Comparison of ENCODE assay signal across 13 cellular contexts in genomic region chr6:85453490-85453889, GRCh38. TPM values are rescaled to one million over a fixed set of nuclear protein-coding genes. Genes with fewer than 3 reads are reported as not detected.
DNase-seq lines count a peak whose midpoint lies in the region; ATAC-seq, FAIRE-seq and TF ChIP-seq lines count a peak whose summit lies in the region.
"Had no signal": no experiment of that assay in that cellular context is flagged by ENCODE, and none has a peak within 500 bp of the region (broad histone marks: within the 10 kb centered on the region; RNA-seq: fewer than 3 reads in every experiment).

No MANE protein-coding gene starts in this region.

- intact Hi-C loops in CD4-positive, alpha-beta T cell (cut with DNase I, micrococcal nuclease) = no loop called here

- no peak for FAIRE-seq in frontal cortex (lab: Jason Lieb, UNC)
- FAIRE-seq: GM12892 had no signal

- H3K4me3 Mint-ChIP-seq in CD4-positive, alpha-beta T cell = peak overlapping the region; percentile 42
- peak overlapping the region; percentile 90 for H3K4me3 Mint-ChIP-seq in activated T-helper 17 cell treated with anti-CD3 and anti-CD28 coated beads, Interleukin-2, amount 50 U/mL, for 72 hours
- H3K4me3 Mint-ChIP-seq in naive B cell (peak overlapping the region; percentile 58 to 100 (median 92)), type B pancreatic cell (no peak overlapping the region)
- H3K4me3 Mint-ChIP-seq: neural progenitor cell had no signal

- no peak for ATAC-seq in CD4-positive, alpha-beta T cell (ENCODE audit: poor library complexity)
- ATAC-seq in GM18868 (IDR thresholded peaks at IDR 0.05; ENCODE audit: unreplicated experiment) = peak; percentile 14
- no peak for ATAC-seq in activated T-helper 17 cell treated with anti-CD3 and anti-CD28 coated beads, Interleukin-2, amount 50 U/mL, for 72 hours (replicated peaks)
- ATAC-seq in naive B cell (ENCODE audit: low read depth in 2 of 2) = peak in 1 of 2 donors; percentile 13
- no peak for ATAC-seq in HG02981 (IDR thresholded peaks at IDR 0.05; ENCODE audit: unreplicated experiment)
- ATAC-seq: sciatic nerve had no signal

- H3K9me3 ChIP-seq in CD4-positive, alpha-beta T cell (ENCODE audit: control insufficient read depth, low read length) = no peaks in the 10 kb centered on the region
- H3K9me3 ChIP-seq: left ventricle myocardium inferior had no signal

- POLR2A ChIA-PET in CD4-positive, alpha-beta T cell (lab: Charles Lee) = no interaction called here

- H3K4me1 Mint-ChIP-seq in CD4-positive, alpha-beta T cell (ENCODE audit: low read depth) = peaks cover 50% of the 10 kb centered on the region
- peaks cover 9% of the 10 kb centered on the region for H3K4me1 Mint-ChIP-seq in activated T-helper 17 cell treated with anti-CD3 and anti-CD28 coated beads, Interleukin-2, amount 50 U/mL, for 72 hours
- H3K4me1 Mint-ChIP-seq in naive B cell = peaks cover 44 to 91% (median 80%) of the 10 kb centered on the region in 3 donors
- H3K4me1 Mint-ChIP-seq in type B pancreatic cell (ENCODE audit: unreplicated experiment) = peaks cover 11% of the 10 kb centered on the region

- no peaks in the 10 kb centered on the region for H3K9me3 Mint-ChIP-seq in CD4-positive, alpha-beta T cell
- H3K9me3 Mint-ChIP-seq in activated T-helper 17 cell treated with anti-CD3 and anti-CD28 coated beads, Interleukin-2, amount 50 U/mL, for 72 hours = no peaks in the 10 kb centered on the region
- no peaks in the 10 kb centered on the region for H3K9me3 Mint-ChIP-seq in naive B cell
- no peaks in the 10 kb centered on the region for H3K9me3 Mint-ChIP-seq in type B pancreatic cell
- H3K9me3 Mint-ChIP-seq: neural progenitor cell had no signal

- peaks cover 50% of the 10 kb centered on the region for H3K27me3 Mint-ChIP-seq in CD4-positive, alpha-beta T cell
- peaks cover 49% of the 10 kb centered on the region for H3K27me3 Mint-ChIP-seq in activated T-helper 17 cell treated with anti-CD3 and anti-CD28 coated beads, Interleukin-2, amount 50 U/mL, for 72 hours
- peaks cover 0 to 36% (median 7%) of the 10 kb centered on the region in 3 donors for H3K27me3 Mint-ChIP-seq in naive B cell
- peaks cover 70% of the 10 kb centered on the region for H3K27me3 Mint-ChIP-seq in type B pancreatic cell

- peak overlapping the region; percentile 22 for H3K27ac Mint-ChIP-seq in CD4-positive, alpha-beta T cell
- peak overlapping the region; percentile 47 for H3K27ac Mint-ChIP-seq in activated T-helper 17 cell treated with anti-CD3 and anti-CD28 coated beads, Interleukin-2, amount 50 U/mL, for 72 hours
- peak overlapping the region in 4 of 6 donors; percentile 20 to 91 (median 90) for H3K27ac Mint-ChIP-seq in naive B cell
- no peak overlapping the region for H3K27ac Mint-ChIP-seq in type B pancreatic cell
- H3K27ac Mint-ChIP-seq: neural progenitor cell had no signal

- no peak for TF ChIP-seq CTCF in CD4-positive, alpha-beta T cell (IDR thresholded peaks at IDR 0.05)
- TF ChIP-seq CTCF in type B pancreatic cell (conservative IDR thresholded peaks at IDR 0.05) = no peak

- H3K36me3 Mint-ChIP-seq in CD4-positive, alpha-beta T cell (ENCODE audit: low read depth) = no peaks in the 10 kb centered on the region
- H3K36me3 Mint-ChIP-seq in activated T-helper 17 cell treated with anti-CD3 and anti-CD28 coated beads, Interleukin-2, amount 50 U/mL, for 72 hours (ENCODE audit: low read depth) = peaks cover 29% of the 10 kb centered on the region
- peaks cover 0 to 4% of the 10 kb centered on the region in 2 donors for H3K36me3 Mint-ChIP-seq in naive B cell
- no peaks in the 10 kb centered on the region for H3K36me3 Mint-ChIP-seq in type B pancreatic cell
- H3K36me3 Mint-ChIP-seq: neural progenitor cell had no signal

- H3K27me3 ChIP-seq in CD4-positive, alpha-beta T cell (ENCODE audit: control insufficient read depth, insufficient read depth, low read length) = peaks cover 31% of the 10 kb centered on the region

- no peak overlapping the region for H3K27ac ChIP-seq in CD4-positive, alpha-beta T cell (ENCODE audit: low read depth, low read length)
- H3K27ac ChIP-seq: left ventricle myocardium inferior, neural progenitor cell had no signal

- DNase-seq in CD4-positive, alpha-beta T cell = no peak
- DNase-seq in naive B cell = peak; percentile 33
- no peak for DNase-seq in frontal cortex (ENCODE audit: low spot score in 2 of 2)
- no peak for DNase-seq in type B pancreatic cell (ENCODE audit: extremely low spot score, unreplicated experiment)
- DNase-seq: activated effector memory CD4-positive, alpha-beta T cell treated with Interleukin-2 at 50 U/mL for 16 hours; hypothalamus; left ventricle myocardium inferior had no signal

- CTCF ChIA-PET in CD4-positive, alpha-beta T cell (lab: Charles Lee) = no interaction called here

RNA-seq across cellular contexts. Expression of gene NT5E, which starts 3.6 kb away (rescaled TPM):
- 1 to 10 TPM; 2.7 to 3.3 TPM for total RNA-seq in CD4-positive, alpha-beta T cell
- total RNA-seq in activated T-helper 17 cell treated with anti-CD3 and anti-CD28 coated beads, Interleukin-2, amount 50 U/mL, for 72 hours = 10 to 100 TPM in 1 of 2 donors, 1 to 10 TPM in 1; 1.2 to 10.5 TPM
- polyA plus RNA-seq in naive B cell (ENCODE audit: low read depth in 6 of 6) = 100 to 1,000 TPM in 5 of 6 donors, 10 to 100 TPM in 1; 97.8 to 211 (median 131) TPM
- total RNA-seq in frontal cortex = 8.2 TPM
- total RNA-seq in type B pancreatic cell (ENCODE audit: low replicate concordance) = 6.6 and 11.6 TPM in 2 replicates
